8 cellular contexts compared by ENCODE assay signal in the genomic region with DNA sequence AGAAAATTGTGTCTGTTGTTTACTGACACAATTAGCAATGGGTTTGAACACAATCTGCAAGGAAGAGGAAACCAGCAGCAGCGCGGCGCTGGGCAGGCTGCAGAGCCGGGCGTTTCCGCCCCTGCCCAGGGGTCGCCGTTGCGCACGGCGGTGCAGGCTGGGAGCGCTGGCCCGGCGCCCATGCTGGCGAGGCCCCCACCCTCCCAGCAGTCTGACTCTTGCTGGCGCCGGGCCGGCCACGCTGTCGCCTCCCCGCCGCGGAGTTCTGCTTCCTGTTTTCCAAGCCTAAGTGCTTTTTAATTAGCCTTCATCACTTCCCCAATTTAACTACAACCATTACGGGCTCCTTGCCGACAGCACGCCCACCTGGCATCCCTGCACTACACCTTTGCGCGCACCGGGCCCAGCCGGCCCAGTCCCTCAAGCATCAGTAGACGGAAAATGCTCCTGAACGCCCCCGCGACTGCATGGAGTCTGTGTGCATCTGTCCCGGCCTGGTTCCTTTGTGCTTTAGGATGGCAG.
A peak's percentile ranks its signal among the peaks of the same experiment; 100 is the strongest.
DNase-seq lines count a peak whose midpoint lies in the region; FAIRE-seq and TF ChIP-seq lines count a peak whose summit lies in the region.

No MANE protein-coding gene starts in this region.

- H3K27me3 ChIP-seq in HUES48 (ENCODE audit: control insufficient read depth, insufficient read depth, low read length) (peaks cover 65% of the 10 kb centered on the region), OCI-LY3 (ENCODE audit: low read depth, low read length) (no peaks in the 10 kb centered on the region), keratinocyte (ENCODE audit: control insufficient read depth, extremely low read depth, insufficient read depth, low read length) (no peaks in the 10 kb centered on the region), skeletal muscle satellite cell (ENCODE audit: control insufficient read depth, insufficient read depth, low read length) (no peaks in the 10 kb centered on the region)

- H3K9ac ChIP-seq in HUES48 (ENCODE audit: low read depth, low read length) (no peak overlapping the region), OCI-LY3 (ENCODE audit: low read length) (peak overlapping the region; percentile 28; the same call in 1 of the 2 replicates), keratinocyte (ENCODE audit: control insufficient read depth, extremely low read depth, insufficient read depth, low read length) (no peak overlapping the region), skeletal muscle satellite cell (ENCODE audit: low read depth, low read length) (peak overlapping the region; percentile 56)

- H3K9me1 ChIP-seq in keratinocyte (ENCODE audit: control insufficient read depth, extremely low read depth, insufficient read depth, low read length): no peaks in the 10 kb centered on the region

- H3K36me3 ChIP-seq in HUES48 (ENCODE audit: control insufficient read depth, insufficient read depth, low read length): no peaks in the 10 kb centered on the region
- no peaks in the 10 kb centered on the region for H3K36me3 ChIP-seq in OCI-LY3 (replicated peaks; ENCODE audit: low read depth, low read length)
- no peaks in the 10 kb centered on the region for H3K36me3 ChIP-seq in keratinocyte (ENCODE audit: control insufficient read depth in 2 of 2, extremely low read depth in 1 of 2, insufficient read depth in 2 of 2, low read length in 2 of 2)
- H3K36me3 ChIP-seq in skeletal muscle satellite cell (ENCODE audit: insufficient read depth, low read length): no peaks in the 10 kb centered on the region

- no peak for DNase-seq in activated CD4-positive, alpha-beta T cell treated with anti-CD3 and anti-CD28 coated beads, Interleukin-2, amount 10 ng/mL, durations not matched to agents 7 days and 5 days
- DNase-seq in activated CD4-positive, alpha-beta T cell treated with anti-CD3 and anti-CD28 coated beads, Interleukin-2, amount 50 U/mL, for 4 hours: no peak
- DNase-seq in cerebellar cortex (ENCODE audit: low spot score) (peak; percentile 28), keratinocyte (ENCODE audit: low read depth, low spot score) (no peak)
- no peak for DNase-seq in NK-92 treated with Interleukin-12 subunit alpha and Interleukin-12 subunit beta, amount 100 ng/mL, for 24 hours (lab: John Stamatoyannopoulos, UW)

- H3K4me2 ChIP-seq in OCI-LY3 (ENCODE audit: low read length) (peak overlapping the region; percentile 88), keratinocyte (ENCODE audit: control insufficient read depth, extremely low read depth, insufficient read depth, low read depth, low read length) (peak overlapping the region; percentile 78), skeletal muscle satellite cell (ENCODE audit: low read length) (peak overlapping the region; percentile 97)

- H3K27me3 Mint-ChIP-seq in activated CD4-positive, alpha-beta T cell treated with anti-CD3 and anti-CD28 coated beads, Interleukin-2, amount 10 ng/mL, durations not matched to agents 7 days and 5 days: peaks cover 38% of the 10 kb centered on the region

- POLR2A ChIA-PET in activated CD4-positive, alpha-beta T cell treated with anti-CD3 and anti-CD28 coated beads, Interleukin-2, amount 10 ng/mL, durations not matched to agents 7 days and 5 days (lab: Charles Lee): no interaction called here

- H3K79me2 ChIP-seq in OCI-LY3 (ENCODE audit: low read length) (no peaks in the 10 kb centered on the region), keratinocyte (ENCODE audit: control insufficient read depth, insufficient read depth, low read length) (no peaks in the 10 kb centered on the region)

- H3K36me3 Mint-ChIP-seq in activated CD4-positive, alpha-beta T cell treated with anti-CD3 and anti-CD28 coated beads, Interleukin-2, amount 10 ng/mL, durations not matched to agents 7 days and 5 days (ENCODE audit: low read depth): no peaks in the 10 kb centered on the region

- H4K20me1 ChIP-seq in OCI-LY3 (ENCODE audit: insufficient read depth, low read length) (no peaks in the 10 kb centered on the region), keratinocyte (ENCODE audit: control insufficient read depth, extremely low read depth, insufficient read depth, low read length) (no peaks in the 10 kb centered on the region)

- TF ChIP-seq CTCF in OCI-LY3 (IDR thresholded peaks at IDR 0.05; ENCODE audit: low read depth, low read length): no peak
- no peak for TF ChIP-seq CTCF in keratinocyte (optimal IDR thresholded peaks at IDR 0.05 in 1 of 3, IDR thresholded peaks at IDR 0.05 in 1 of 3, conservative IDR thresholded peaks at IDR 0.05 in 1 of 3; ENCODE audit: extremely low read depth in 1 of 3, insufficient read depth in 2 of 3, low read length in 3 of 3)

- H3K4me1 ChIP-seq in HUES48 (ENCODE audit: control insufficient read depth, insufficient read depth, low read length): peaks cover 18% of the 10 kb centered on the region
- H3K4me1 ChIP-seq in OCI-LY3 (ENCODE audit: low read length): peaks cover 11% of the 10 kb centered on the region
- no peaks in the 10 kb centered on the region for H3K4me1 ChIP-seq in keratinocyte (ENCODE audit: control insufficient read depth, extremely low read depth, insufficient read depth, low read length)
- H3K4me1 ChIP-seq in skeletal muscle satellite cell (ENCODE audit: control insufficient read depth, insufficient read depth, low read length): no peaks in the 10 kb centered on the region

- peak overlapping the region; percentile 48 for H3K4me3 Mint-ChIP-seq in activated CD4-positive, alpha-beta T cell treated with anti-CD3 and anti-CD28 coated beads, Interleukin-2, amount 10 ng/mL, durations not matched to agents 7 days and 5 days

- H2AFZ ChIP-seq in OCI-LY3 (ENCODE audit: low read depth, low read length): peak overlapping the region; percentile 89
- H2AFZ ChIP-seq in keratinocyte (ENCODE audit: control insufficient read depth, low read length): peak overlapping the region; percentile 88

- dilution Hi-C loops in keratinocyte (cut with MboI; ENCODE audit: extremely low pct_ligation_motif_present, low sequenced_read_pairs): no loop called here

- H3K4me3 ChIP-seq in HUES48 (ENCODE audit: low read depth, low read length) (peak overlapping the region; percentile 52), OCI-LY3 (ENCODE audit: low read length) (peak overlapping the region; percentile 80), keratinocyte (ENCODE audit: control insufficient read depth in 2 of 3, extremely low read depth in 1 of 3, insufficient read depth in 2 of 3, low read depth in 1 of 3, low read length in 3 of 3) (peak overlapping the region; percentile 15 to 44 (median 41)), skeletal muscle satellite cell (ENCODE audit: low read length) (peak overlapping the region; percentile 70)

- FAIRE-seq in keratinocyte (lab: Jason Lieb, UNC): no peak

- CTCF ChIA-PET in activated CD4-positive, alpha-beta T cell treated with anti-CD3 and anti-CD28 coated beads, Interleukin-2, amount 10 ng/mL, durations not matched to agents 7 days and 5 days (lab: Charles Lee): interaction anchor here (1.0 kb wide), 1 partner anchor 442 kb away, joined by 3 read pairs; no protein-coding TSS in a partner anchor

- peaks cover 11% of the 10 kb centered on the region for H3K4me1 Mint-ChIP-seq in activated CD4-positive, alpha-beta T cell treated with anti-CD3 and anti-CD28 coated beads, Interleukin-2, amount 10 ng/mL, durations not matched to agents 7 days and 5 days

- H3K9me3 Mint-ChIP-seq in activated CD4-positive, alpha-beta T cell treated with anti-CD3 and anti-CD28 coated beads, Interleukin-2, amount 10 ng/mL, durations not matched to agents 7 days and 5 days: no peaks in the 10 kb centered on the region

- H3K27ac Mint-ChIP-seq in activated CD4-positive, alpha-beta T cell treated with anti-CD3 and anti-CD28 coated beads, Interleukin-2, amount 10 ng/mL, durations not matched to agents 7 days and 5 days: no peak overlapping the region

- H3K27ac ChIP-seq in HUES48 (ENCODE audit: low read depth, low read length): peak overlapping the region; percentile 81
- H3K27ac ChIP-seq in OCI-LY3 (ENCODE audit: low read length): no peak overlapping the region
- no peak overlapping the region for H3K27ac ChIP-seq in keratinocyte (ENCODE audit: control insufficient read depth, insufficient read depth, low read length)

- H3K9me3 ChIP-seq in HUES48 (ENCODE audit: control insufficient read depth, insufficient read depth, low read length): no peaks in the 10 kb centered on the region; the same call in 1 of the 2 replicates
- H3K9me3 ChIP-seq in OCI-LY3 (ENCODE audit: insufficient read depth, low read length): no peaks in the 10 kb centered on the region
- no peaks in the 10 kb centered on the region for H3K9me3 ChIP-seq in keratinocyte (ENCODE audit: control insufficient read depth, low read depth, low read length)
- no peaks in the 10 kb centered on the region for H3K9me3 ChIP-seq in skeletal muscle satellite cell (replicated peaks; ENCODE audit: low read length)

Comparison
In these comparisons a context has a peak if more than half of its experiments do, and no peak if none do; other contexts are left out.
1. H3K9ac ChIP-seq: peak in OCI-LY3 (single experiment) and skeletal muscle satellite cell (single experiment); none in HUES48 (single experiment) and keratinocyte (single experiment).
2. Peak in every context shown above with its lines, with median percentiles within 50 percentile points of each other: H3K4me3 ChIP-seq and H3K4me2 ChIP-seq.